4 cellular contexts compared by ENCODE assay signal in the genomic region with DNA sequence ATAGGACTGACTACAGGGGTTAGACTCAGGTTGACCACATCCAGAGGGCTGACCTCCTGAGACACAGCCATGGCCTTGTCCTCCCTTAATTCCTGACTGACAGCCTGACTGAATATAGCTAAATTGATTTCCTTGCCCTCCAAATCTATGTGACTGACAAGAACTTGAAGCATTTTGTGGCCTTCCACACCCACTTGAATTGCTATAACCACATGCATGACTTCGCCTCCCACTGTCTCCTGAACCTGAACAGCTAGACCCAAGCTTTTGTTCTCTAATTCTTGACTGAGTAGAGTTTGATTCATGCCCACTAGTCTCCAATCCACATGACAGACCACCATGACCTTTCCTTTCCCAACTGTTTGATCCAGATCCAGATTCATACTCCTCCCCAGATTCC. TPM values are rescaled to one million over a fixed set of nuclear protein-coding genes. Genes with fewer than 3 reads are reported as not detected.
"Had no signal": no experiment of that assay in that cellular context is flagged by ENCODE, and none has a peak within 500 bp of the region (broad histone marks: within the 10 kb centered on the region; RNA-seq: fewer than 3 reads in every experiment).

No MANE protein-coding gene starts in this region.

- H3K4me3 ChIP-seq: GM12878 had no signal

- ATAC-seq: GM12878 had no signal

- DNase-seq: GDM1, GF-D8 had no signal

RNA-seq across cellular contexts. Expression of a gene that starts 3.1 kb away (rescaled TPM):
- total RNA-seq: G401, GM12878 had no signal
- polyA plus RNA-seq: GM12878 had no signal

RNA-seq across cellular contexts. Expression of a gene that starts 31.7 kb away (rescaled TPM):
- total RNA-seq: G401, GM12878 had no signal
- polyA plus RNA-seq: GM12878 had no signal

RNA-seq across cellular contexts. Expression of a gene that starts 57.3 kb away (rescaled TPM):
- total RNA-seq: G401, GM12878 had no signal
- polyA plus RNA-seq: GM12878 had no signal
